8 cellular contexts compared by ENCODE assay signal in genomic region chr7:134886353-134887057, GRCh38.
DNase-seq lines count a peak whose midpoint lies in the region; ATAC-seq and TF ChIP-seq lines count a peak whose summit lies in the region.

No MANE protein-coding gene starts in this region.

- no peak overlapping the region for H3K4me3 ChIP-seq in astrocyte of the spinal cord (ENCODE audit: low read depth, low read length)
- no peak overlapping the region for H3K4me3 ChIP-seq in liver (ENCODE audit: low read depth in 1 of 3, low read length in 3 of 3)
- no peak overlapping the region for H3K4me3 ChIP-seq in urinary bladder (ENCODE audit: low read depth, low read length)

- H3K36me3 ChIP-seq in liver (ENCODE audit: control insufficient read depth in 4 of 4, insufficient read depth in 3 of 4, low read depth in 1 of 4, low read length in 3 of 4) (no peaks in the 10 kb centered on the region), urinary bladder (ENCODE audit: insufficient read depth) (no peaks in the 10 kb centered on the region)

- H3K36me3 Mint-ChIP-seq in activated naive CD4-positive, alpha-beta T cell treated with anti-CD3 and anti-CD28 coated beads for 36 hours (ENCODE audit: low read depth): no peaks in the 10 kb centered on the region
- H3K36me3 Mint-ChIP-seq in WTC11: no peaks in the 10 kb centered on the region

- no peaks in the 10 kb centered on the region for H3K9me3 ChIP-seq in liver (ENCODE audit: control insufficient read depth in 4 of 4, low read length in 3 of 4)

- DNase-seq in activated naive CD4-positive, alpha-beta T cell treated with anti-CD3 and anti-CD28 coated beads for 36 hours: no peak
- DNase-seq in activated naive CD4-positive, alpha-beta T cell treated with anti-CD3 and anti-CD28 coated beads, Interleukin-2, amount 50 U/mL, for 16 hours: no peak
- DNase-seq in astrocyte of the spinal cord (ENCODE audit: low read depth, low spot score) (peak; percentile 82), foreskin melanocyte (no peak), WTC11 (ENCODE audit: low spot score) (no peak), head of caudate nucleus (no peak)

- WGBS in liver: 40% methylated on average over 8 of the region's 8 CpGs
- WGBS in urinary bladder: 11% methylated on average over 8 of the region's 8 CpGs

- H3K9ac ChIP-seq in liver (ENCODE audit: low read depth in 1 of 2, low read length in 2 of 2): no peak overlapping the region

- peaks cover 28% of the 10 kb centered on the region for H3K4me1 Mint-ChIP-seq in activated naive CD4-positive, alpha-beta T cell treated with anti-CD3 and anti-CD28 coated beads for 36 hours (ENCODE audit: low read depth)
- H3K4me1 Mint-ChIP-seq in WTC11: peaks cover 14% of the 10 kb centered on the region

- H3K27ac ChIP-seq in liver (ENCODE audit: low read depth in 1 of 2, low read length in 2 of 2): peak overlapping the region; percentile 49 to 75
- H3K27ac ChIP-seq in urinary bladder (ENCODE audit: low read depth): peak overlapping the region; percentile 48

- H3K9me3 Mint-ChIP-seq in activated naive CD4-positive, alpha-beta T cell treated with anti-CD3 and anti-CD28 coated beads for 36 hours: no peaks in the 10 kb centered on the region
- H3K9me3 Mint-ChIP-seq in WTC11: no peaks in the 10 kb centered on the region

- no peak for ATAC-seq in WTC11

- H3K27me3 ChIP-seq in liver (ENCODE audit: control insufficient read depth in 4 of 4, insufficient read depth in 4 of 4, low read length in 3 of 4): no peaks in the 10 kb centered on the region

- peak overlapping the region; percentile 29 for H3K27ac Mint-ChIP-seq in activated naive CD4-positive, alpha-beta T cell treated with anti-CD3 and anti-CD28 coated beads for 36 hours
- H3K27ac Mint-ChIP-seq in WTC11: no peak overlapping the region; the same call in 1 of the 2 replicates

- no peak for TF ChIP-seq RAD21 in liver (IDR thresholded peaks at IDR 0.05)

- no peak overlapping the region for H3K4me3 Mint-ChIP-seq in activated naive CD4-positive, alpha-beta T cell treated with anti-CD3 and anti-CD28 coated beads for 36 hours
- no peak overlapping the region for H3K4me3 Mint-ChIP-seq in WTC11

- H3K27me3 Mint-ChIP-seq in activated naive CD4-positive, alpha-beta T cell treated with anti-CD3 and anti-CD28 coated beads for 36 hours (ENCODE audit: low read depth): no peaks in the 10 kb centered on the region
- H3K27me3 Mint-ChIP-seq in WTC11 (ENCODE audit: low read depth): no peaks in the 10 kb centered on the region

- CTCF ChIA-PET in activated naive CD4-positive, alpha-beta T cell treated with anti-CD3 and anti-CD28 coated beads for 36 hours (lab: Charles Lee): interaction anchor here (0.6 to 1.4 kb wide), 2 partner anchors 8 to 1362 kb away, joined by 3 read pairs; no protein-coding TSS in a partner anchor
- CTCF ChIA-PET in WTC11 (lab: Charles Lee): no interaction called here

- in situ Hi-C loops in astrocyte of the spinal cord (cut with HindIII; ENCODE audit: low sequenced_read_pairs): no loop called here

- H3K4me1 ChIP-seq in liver (ENCODE audit: control insufficient read depth in 4 of 4, insufficient read depth in 4 of 4, low read length in 3 of 4): peaks cover 5 to 24% (median 6%) of the 10 kb centered on the region in 4 donors
- no peaks in the 10 kb centered on the region for H3K4me1 ChIP-seq in urinary bladder (ENCODE audit: insufficient read depth)

- intact Hi-C loops in activated naive CD4-positive, alpha-beta T cell treated with anti-CD3 and anti-CD28 coated beads for 36 hours (cut with micrococcal nuclease): loop anchor here (1.0 to 2.0 kb wide), 2 partner anchors 22 to 34 kb away; no protein-coding TSS in a partner anchor
- intact Hi-C loops in head of caudate nucleus (cut with DNase I): no loop called here

- TF ChIP-seq CTCF in astrocyte of the spinal cord (IDR thresholded peaks at IDR 0.05; ENCODE audit: low read depth, low read length): no peak
- TF ChIP-seq CTCF in liver (IDR thresholded peaks at IDR 0.05; ENCODE audit: low read depth, low read length, missing input control): no peak
- no peak for TF ChIP-seq CTCF in WTC11 (IDR thresholded peaks at IDR 0.05)

- POLR2A ChIA-PET in WTC11 (lab: Charles Lee): no interaction called here

TF ChIP-seq in liver, 16 proteins besides CTCF, POLR2A, EP300 and RAD21:
- TF ChIP-seq YY1 (IDR thresholded peaks at IDR 0.05): peak; percentile 18
- peak; percentile 18 for TF ChIP-seq MAX (IDR thresholded peaks at IDR 0.05)
- TF ChIP-seq HNF4A (conservative IDR thresholded peaks at IDR 0.05): no peak
TF ChIP-seq in liver: peak in this region for 2.

TF ChIP-seq in WTC11, 78 proteins besides CTCF, POLR2A, EP300 and RAD21 (continues in another document):
- TF ChIP-seq ZNF532 (CRISPR knock-in tag; IDR thresholded peaks at IDR 0.05; ENCODE audit: borderline replicate concordance): no peak
- no peak for TF ChIP-seq SMAD4 (CRISPR knock-in tag; IDR thresholded peaks at IDR 0.05)
- no peak for TF ChIP-seq AFF4 (CRISPR knock-in tag; IDR thresholded peaks at IDR 0.05; ENCODE audit: borderline replicate concordance)
- no peak for TF ChIP-seq USF1 (CRISPR knock-in tag; IDR thresholded peaks at IDR 0.05)
- TF ChIP-seq MYBL2 (CRISPR knock-in tag; IDR thresholded peaks at IDR 0.05): no peak
- no peak for TF ChIP-seq ZBTB21 (CRISPR knock-in tag; IDR thresholded peaks at IDR 0.05; ENCODE audit: borderline replicate concordance)
- TF ChIP-seq NR3C1 (CRISPR knock-in tag; conservative IDR thresholded peaks at IDR 0.05; ENCODE audit: low read depth): no peak
- no peak for TF ChIP-seq ZMAT4 (CRISPR knock-in tag; IDR thresholded peaks at IDR 0.05)
- no peak for TF ChIP-seq NFE2L1 (CRISPR knock-in tag; IDR thresholded peaks at IDR 0.05)
- TF ChIP-seq FOXK1 (CRISPR knock-in tag; IDR thresholded peaks at IDR 0.05): no peak
